ENCODE assay signal across 8 cellular contexts in the genomic region with DNA sequence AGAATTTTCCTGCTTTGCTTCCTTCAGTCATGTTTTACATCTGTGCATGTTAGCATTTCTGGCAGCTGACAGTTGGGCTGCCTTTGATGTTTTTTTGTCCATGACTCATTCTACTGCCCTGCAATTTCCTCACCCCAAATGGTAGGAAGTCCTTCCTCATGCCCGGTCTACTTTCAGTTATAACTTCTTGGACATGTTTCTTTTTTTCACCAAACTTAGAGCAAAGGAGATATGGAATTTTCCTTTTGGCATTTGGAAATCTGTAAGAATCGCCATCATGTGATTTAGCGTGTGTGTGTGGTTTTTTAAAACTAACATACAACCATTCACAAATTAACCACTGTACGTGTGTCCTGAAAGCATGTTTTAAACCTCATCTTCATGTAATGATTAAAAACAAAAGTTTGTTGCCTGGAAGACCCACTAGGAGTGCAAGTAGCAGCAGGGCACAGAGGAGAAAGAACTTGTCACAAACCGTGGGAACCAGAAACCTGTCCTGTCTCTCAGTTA.
DNase-seq lines count a peak whose midpoint lies in the region; ATAC-seq and TF ChIP-seq lines count a peak whose summit lies in the region.

No MANE protein-coding gene starts in this region.

- ATAC-seq in RWPE2 (ENCODE audit: low read depth), result peak; percentile 80
- peak; percentile 36 for ATAC-seq in left lung
- no peak for ATAC-seq in GM18870 (IDR thresholded peaks at IDR 0.05; ENCODE audit: unreplicated experiment)

- 0 out of 2 replicates have a peak, but pooled peaks have one; percentile 0 for TF ChIP-seq CTCF in GM12874 (IDR thresholded peaks at IDR 0.05; ENCODE audit: insufficient read depth, low read depth, low read length)
- TF ChIP-seq CTCF in RWPE2 (IDR thresholded peaks at IDR 0.05; ENCODE audit: poor library complexity, severe bottlenecking), result no peak
- no peak for TF ChIP-seq CTCF in left lung (IDR thresholded peaks at IDR 0.05)
- no peak for TF ChIP-seq CTCF in ascending aorta (IDR thresholded peaks at IDR 0.05)
- no peak for TF ChIP-seq CTCF in OCI-LY7 (conservative IDR thresholded peaks at IDR 0.05; ENCODE audit: low read length)

- no TSS peak for BruUV-seq in OCI-LY7 (replicated peaks; lab: Mats Ljungman, UMichigan)

- H3K9me3 ChIP-seq in RWPE2 (ENCODE audit: severe bottlenecking) (no peaks in the 10 kb centered on the region), left lung (no peaks in the 10 kb centered on the region), ascending aorta (no peaks in the 10 kb centered on the region), OCI-LY7 (ENCODE audit: low read length) (no peaks in the 10 kb centered on the region)

- no peak overlapping the region for H2AFZ ChIP-seq in OCI-LY7 (ENCODE audit: low read length)

- H3K27ac ChIP-seq in RWPE2 (ENCODE audit: poor library complexity, severe bottlenecking) (peak overlapping the region; percentile 41), left lung (no peak overlapping the region), ascending aorta (no peak overlapping the region), OCI-LY7 (ENCODE audit: low read depth, low read length, poor library complexity, severe bottlenecking) (no peak overlapping the region)

- H3K4me1 ChIP-seq in RWPE2 (ENCODE audit: insufficient read depth, poor library complexity, severe bottlenecking) (peaks cover 28% of the 10 kb centered on the region), left lung (no peaks in the 10 kb centered on the region), ascending aorta (no peaks in the 10 kb centered on the region), OCI-LY7 (ENCODE audit: insufficient read depth, low read length, poor library complexity, severe bottlenecking) (no peaks in the 10 kb centered on the region)

- H3K27me3 ChIP-seq in RWPE2 (ENCODE audit: insufficient read depth, poor library complexity, severe bottlenecking) (no peaks in the 10 kb centered on the region), left lung (no peaks in the 10 kb centered on the region), ascending aorta (no peaks in the 10 kb centered on the region)

- intact Hi-C loops in left lung (cut with DNase I), result no loop called here
- intact Hi-C loops in ascending aorta (cut with DNase I), result no loop called here
- intact Hi-C loops in OCI-LY7 (cut with micrococcal nuclease; ENCODE audit: unreplicated experiment), result no loop called here

- H4K20me1 ChIP-seq in OCI-LY7 (ENCODE audit: insufficient read depth, low read length), result no peaks in the 10 kb centered on the region

- H3K79me2 ChIP-seq in OCI-LY7 (ENCODE audit: insufficient read depth, low read depth, low read length), result no peaks in the 10 kb centered on the region

- POLR2A ChIA-PET in OCI-LY7 (lab: Charles Lee), result no interaction called here

- H3K4me2 ChIP-seq in OCI-LY7 (ENCODE audit: low read length), result no peak overlapping the region

- peak; percentile 74 for DNase-seq in HCEC 1CT
- DNase-seq in RWPE2 (ENCODE audit: low spot score), result no peak
- DNase-seq in left lung, result no peak
- no peak for DNase-seq in ascending aorta (ENCODE audit: low spot score in 2 of 2)
- DNase-seq in cerebellum (ENCODE audit: low spot score), result no peak
- DNase-seq in OCI-LY7 (ENCODE audit: low spot score), result no peak

- no peaks in the 10 kb centered on the region for H3K9me2 ChIP-seq in OCI-LY7 (ENCODE audit: insufficient read depth, low read length)

- CTCF ChIA-PET in OCI-LY7 (lab: Charles Lee; ENCODE audit: unreplicated experiment), result no interaction called here

- H3K36me3 ChIP-seq in RWPE2 (ENCODE audit: low read depth) (no peaks in the 10 kb centered on the region), left lung (no peaks in the 10 kb centered on the region), ascending aorta (no peaks in the 10 kb centered on the region), OCI-LY7 (ENCODE audit: insufficient read depth, low read length) (no peaks in the 10 kb centered on the region)

- H3K4me3 ChIP-seq in RWPE2 (ENCODE audit: severe bottlenecking) (no peak overlapping the region), left lung (no peak overlapping the region), ascending aorta (no peak overlapping the region), OCI-LY7 (ENCODE audit: low read depth, low read length, poor library complexity, severe bottlenecking) (no peak overlapping the region)
